In the genomic region with DNA sequence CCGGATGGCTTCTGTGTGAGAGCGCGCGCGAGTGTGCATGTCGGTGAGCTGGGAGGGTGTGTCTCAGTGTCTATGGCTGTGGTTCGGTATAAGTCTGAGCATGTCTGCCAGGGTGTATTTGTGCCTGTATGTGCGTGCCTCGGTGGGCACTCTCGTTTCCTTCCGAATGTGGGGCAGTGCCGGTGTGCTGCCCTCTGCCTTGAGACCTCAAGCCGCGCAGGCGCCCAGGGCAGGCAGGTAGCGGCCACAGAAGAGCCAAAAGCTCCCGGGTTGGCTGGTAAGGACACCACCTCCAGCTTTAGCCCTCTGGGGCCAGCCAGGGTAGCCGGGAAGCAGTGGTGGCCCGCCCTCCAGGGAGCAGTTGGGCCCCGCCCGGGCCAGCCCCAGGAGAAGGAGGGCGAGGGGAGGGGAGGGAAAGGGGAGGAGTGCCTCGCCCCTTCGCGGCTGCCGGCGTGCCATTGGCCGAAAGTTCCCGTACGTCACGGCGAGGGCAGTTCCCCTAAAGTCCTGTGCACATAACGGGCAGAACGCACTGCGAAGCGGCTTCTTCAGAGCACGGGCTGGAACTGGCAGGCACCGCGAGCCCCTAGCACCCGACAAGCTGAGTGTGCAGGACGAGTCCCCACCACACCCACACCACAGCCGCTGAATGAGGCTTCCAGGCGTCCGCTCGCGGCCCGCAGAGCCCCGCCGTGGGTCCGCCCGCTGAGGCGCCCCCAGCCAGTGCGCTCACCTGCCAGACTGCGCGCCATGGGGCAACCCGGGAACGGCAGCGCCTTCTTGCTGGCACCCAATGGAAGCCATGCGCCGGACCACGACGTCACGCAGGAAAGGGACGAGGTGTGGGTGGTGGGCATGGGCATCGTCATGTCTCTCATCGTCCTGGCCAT, we compare ENCODE assay signal across 8 cellular contexts. TPM values are rescaled to one million over a fixed set of nuclear protein-coding genes. Genes with fewer than 3 reads are reported as not detected.
DNase-seq lines count a peak whose midpoint lies in the region; ATAC-seq and TF ChIP-seq lines count a peak whose summit lies in the region.

A gene (plus strand): TSS at position 530 of the 890 bp plus-strand sequence. CDS start 221 bp downstream, at position 751.

- DNase-seq in ELR (ENCODE audit: low read depth) (peak; percentile 96), GOT3 (lab: John Stamatoyannopoulos, UW) (peak; percentile 67), LNCaP clone FGC (ENCODE audit: low read depth) (peak; percentile 92), SW 1271 (lab: John Stamatoyannopoulos, UW) (peak; percentile 95 to 98), amniotic epithelial cell (ENCODE audit: low read depth) (peak; percentile 73), left ventricle myocardium inferior (peak; percentile 95), posterior vena cava (ENCODE audit: low spot score) (peak; percentile 98), upper lobe of left lung (peak; percentile 98 to 99)

- H3K4me3 ChIP-seq in LNCaP clone FGC (ENCODE audit: low read depth, low read length) (peak within 1 kb of the TSS; percentile 89), left ventricle myocardium inferior (peak within 1 kb of the TSS; percentile 76), upper lobe of left lung (peak within 1 kb of the TSS; percentile 53 to 79 (median 67))

- H3K27me3 ChIP-seq in left ventricle myocardium inferior (ENCODE audit: low read depth) (no peaks in the 10 kb centered on the region), upper lobe of left lung (no peaks in the 10 kb centered on the region)

- H3K4me1 ChIP-seq in left ventricle myocardium inferior (peaks cover 55% of the 10 kb centered on the region), upper lobe of left lung (peaks cover 17 to 58% (median 32%) of the 10 kb centered on the region in 4 donors)

- H3K36me3 ChIP-seq in left ventricle myocardium inferior (no peaks in the 10 kb centered on the region), upper lobe of left lung (no peaks in the 10 kb centered on the region)

- TF ChIP-seq EP300 in upper lobe of left lung (IDR thresholded peaks at IDR 0.05), result peak in 2 of 4 donors; percentile 10 to 90

- ATAC-seq in upper lobe of left lung (ENCODE audit: low FRiP score in 2 of 2), result peak; percentile 97 to 99

- TF ChIP-seq CTCF in LNCaP clone FGC (IDR thresholded peaks at IDR 0.05; ENCODE audit: control insufficient read depth, extremely low read depth, insufficient read depth), result 0 out of 2 replicates have a peak, but pooled peaks have one; percentile 24
- peak; percentile 8 for TF ChIP-seq CTCF in left ventricle myocardium inferior (IDR thresholded peaks at IDR 0.05; ENCODE audit: borderline replicate concordance)
- peak in 2 of 6 experiments; percentile 17 to 28 for TF ChIP-seq CTCF in upper lobe of left lung (IDR thresholded peaks at IDR 0.05)

- H3K27ac ChIP-seq in left ventricle myocardium inferior (replicated peaks) (peak within 1 kb of the TSS; percentile 96), upper lobe of left lung (peak within 1 kb of the TSS; percentile 89 to 99 (median 92))

- no peaks in the 10 kb centered on the region for H3K9me3 ChIP-seq in left ventricle myocardium inferior (replicated peaks)
- H3K9me3 ChIP-seq in upper lobe of left lung, result no peaks in the 10 kb centered on the region

- WGBS in upper lobe of left lung, 2 donors, result 0 to 3% methylated on average over 10 to 25 of the region's 66 CpGs

- TF ChIP-seq POLR2A in upper lobe of left lung (IDR thresholded peaks at IDR 0.05), result peak; percentile 63 to 99 (median 98)

- intact Hi-C loops in left ventricle myocardium inferior (cut with micrococcal nuclease), result loop anchor here (10.0 kb wide), 1 partner anchor 128 kb away; no protein-coding TSS in a partner anchor
- intact Hi-C loops in posterior vena cava (cut with DNase I), result no loop called here

RNA-seq across cellular contexts. Expression of the gene that starts here (rescaled TPM):
- 5.1 TPM for total RNA-seq in left ventricle myocardium inferior
- 1 to 10 TPM; 2.1 to 3.3 TPM for total RNA-seq in posterior vena cava
- 10 to 100 TPM; 22.4 to 77.4 (median 34.2) TPM for total RNA-seq in upper lobe of left lung

Comparison
In these comparisons a context has a peak if more than half of its experiments do, and no peak if none do; other contexts are left out.
1. Peak in every context shown above with its lines: DNase-seq, ATAC-seq, H3K4me3 ChIP-seq and H3K27ac ChIP-seq.